6 cellular contexts compared by ENCODE assay signal in the genomic region with DNA sequence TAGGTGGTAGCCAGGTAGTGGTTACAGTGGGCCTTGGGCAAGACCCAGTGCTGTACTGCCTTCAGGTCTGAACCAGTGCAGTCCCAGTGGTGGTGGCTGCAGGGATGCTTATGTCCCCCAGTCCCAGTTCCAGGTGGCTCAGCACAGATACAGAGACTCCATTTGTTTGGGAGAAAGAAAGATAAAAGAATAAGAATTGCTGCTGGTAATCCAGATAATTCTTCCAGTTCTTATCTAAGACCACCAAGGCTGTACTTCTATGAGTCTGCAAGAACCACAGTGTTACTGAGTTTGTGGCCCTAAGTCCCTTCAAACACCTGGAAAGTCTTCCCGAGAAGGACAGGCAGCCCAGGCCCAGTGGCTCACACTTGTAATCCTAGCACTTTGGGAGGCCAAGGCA. TPM values are rescaled to one million over a fixed set of nuclear protein-coding genes. Genes with fewer than 3 reads are reported as not detected.
"Had no signal": no experiment of that assay in that cellular context is flagged by ENCODE, and none has a peak within 500 bp of the region (broad histone marks: within the 10 kb centered on the region; RNA-seq: fewer than 3 reads in every experiment).

No MANE protein-coding gene starts in this region.

- DNase-seq: H9, HCEC 1CT, KG1 had no signal

- H3K4me2 ChIP-seq: GM23338 had no signal

- H3K4me3 ChIP-seq: GM23338 had no signal

- H2AFZ ChIP-seq: GM23338 had no signal

- ATAC-seq: GM23338 had no signal

RNA-seq across cellular contexts. Expression of a gene that starts 33.9 kb away (rescaled TPM):
- polyA plus RNA-seq: IgD-negative memory B cell had no signal

RNA-seq across cellular contexts. Expression of a gene that starts 39.8 kb away (rescaled TPM):
- total RNA-seq: HT-29 had no signal
- polyA plus RNA-seq: IgD-negative memory B cell had no signal
